In the genomic region with DNA sequence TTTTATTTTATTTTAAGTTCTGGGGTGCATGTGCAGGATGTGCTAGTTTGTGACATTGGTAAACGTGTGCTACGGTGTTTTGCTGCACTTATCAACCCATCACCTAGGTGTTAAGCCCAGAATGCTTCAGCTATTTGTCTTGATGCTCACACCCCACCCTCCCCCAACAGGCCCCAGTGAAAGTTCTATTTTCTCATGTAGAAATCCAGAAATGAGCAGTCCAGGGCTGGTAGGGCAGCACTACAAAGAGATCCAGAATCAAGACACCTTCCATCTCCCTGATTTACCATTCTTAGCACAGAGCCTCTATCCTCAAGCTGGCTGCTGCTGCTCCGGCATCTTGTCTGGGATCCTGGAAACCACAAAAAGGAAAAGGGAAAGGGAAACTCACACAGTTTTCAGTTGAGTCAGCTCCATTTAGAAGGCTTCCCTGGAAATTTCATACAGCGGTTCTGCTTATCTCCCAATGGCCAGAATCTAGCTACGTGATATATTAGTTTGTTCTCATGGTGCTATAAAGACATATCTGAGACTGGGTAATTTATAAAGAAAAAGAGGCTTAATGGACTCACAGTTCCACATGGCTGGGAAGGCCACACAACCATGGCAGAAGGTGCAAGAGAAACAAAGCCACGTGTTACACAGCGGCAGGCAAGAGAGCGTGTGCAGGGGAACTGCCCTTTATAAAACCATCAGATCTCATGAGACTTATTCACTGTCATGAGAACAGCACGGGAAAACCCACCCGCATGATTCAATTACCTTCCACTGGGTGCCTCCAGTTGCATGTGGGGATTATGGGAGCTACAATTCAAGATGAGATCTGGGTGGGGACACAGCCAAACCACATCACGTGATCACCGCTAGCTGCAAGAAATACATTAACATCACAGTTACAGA, we compare ENCODE assay signal across 1 cellular context.
TF ChIP-seq lines count a peak whose summit lies in the region.

No MANE protein-coding gene starts in this region.

TF ChIP-seq in GM12878, 131 proteins besides CTCF, POLR2A, EP300 and RAD21 (continued from another document and continues in another):
- TF ChIP-seq FOXM1 (IDR thresholded peaks at IDR 0.05; ENCODE audit: low read depth, low read length) (peak; percentile 82; the same call in 1 of the 2 replicates), ETV6 (conservative IDR thresholded peaks at IDR 0.05 in 1 of 2, IDR thresholded peaks at IDR 0.05 in 1 of 2; ENCODE audit: borderline replicate concordance in 1 of 2, low read depth in 1 of 2) (no peak), EED (IDR thresholded peaks at IDR 0.05; ENCODE audit: low read depth) (peak; percentile 71), MEF2B (IDR thresholded peaks at IDR 0.05; ENCODE audit: partially characterized antibody, poor library complexity, severe bottlenecking) (peak; percentile 96), IKZF1 (conservative IDR thresholded peaks at IDR 0.05) (peak; percentile 82), PAX8 (IDR thresholded peaks at IDR 0.05) (0 out of 2 replicates have a peak, but pooled peaks have one; percentile 47), TCF3 (IDR thresholded peaks at IDR 0.05; ENCODE audit: borderline replicate concordance, insufficient read depth, low read depth, low read length) (no peak), EGR1 (IDR thresholded peaks at IDR 0.05; ENCODE audit: borderline replicate concordance in 1 of 2, low read depth in 2 of 2, low read length in 2 of 2) (no peak), CEBPB (IDR thresholded peaks at IDR 0.05; ENCODE audit: borderline replicate concordance in 1 of 2, low read depth in 2 of 2, low read length in 2 of 2) (no peak), FOXK2 (IDR thresholded peaks at IDR 0.05) (no peak; the same call in 1 of the 2 replicates), EZH2 (IDR thresholded peaks at IDR 0.05; ENCODE audit: borderline replicate concordance, control insufficient read depth, low read depth, low read length) (no peak), RAD51 (IDR thresholded peaks at IDR 0.05) (peak; percentile 99), MYB (IDR thresholded peaks at IDR 0.05; ENCODE audit: borderline replicate concordance, low read depth, low read length) (no peak), CBX3 (IDR thresholded peaks at IDR 0.05; ENCODE audit: borderline replicate concordance, low read depth) (no peak), IRF4 (IDR thresholded peaks at IDR 0.05; ENCODE audit: low read depth, low read length) (peak; percentile 38; the same call in 1 of the 2 replicates), KAT2A (conservative IDR thresholded peaks at IDR 0.05; ENCODE audit: control insufficient read depth, low read depth, low read length) (no peak), ZNF24 (IDR thresholded peaks at IDR 0.05) (peak; percentile 45; the same call in 1 of the 2 replicates), NR2C1 (IDR thresholded peaks at IDR 0.05) (no peak), RCOR1 (conservative IDR thresholded peaks at IDR 0.05; ENCODE audit: low read depth, low read length) (0 out of 2 replicates have a peak, but pooled peaks have one; percentile 42), IKZF2 (IDR thresholded peaks at IDR 0.05) (peak; percentile 84 to 89), BMI1 (IDR thresholded peaks at IDR 0.05; ENCODE audit: borderline replicate concordance) (no peak), NKRF (conservative IDR thresholded peaks at IDR 0.05) (0 out of 2 replicates have a peak, but pooled peaks have one; percentile 35), YY1 (IDR thresholded peaks at IDR 0.05; ENCODE audit: low read depth, low read length) (peak; percentile 54), BRCA1 (IDR thresholded peaks at IDR 0.05; ENCODE audit: low read depth, low read length) (no peak), SMC3 (IDR thresholded peaks at IDR 0.05; ENCODE audit: borderline replicate concordance, low read length) (no peak; the same call in 1 of the 2 replicates), RBBP5 (conservative IDR thresholded peaks at IDR 0.05) (no peak), E2F8 (IDR thresholded peaks at IDR 0.05; ENCODE audit: low read depth, partially characterized antibody) (no peak), ZBTB40 (IDR thresholded peaks at IDR 0.05; ENCODE audit: borderline replicate concordance) (no peak), RELA (IDR thresholded peaks at IDR 0.05; ENCODE audit: borderline replicate concordance, partially characterized antibody) (peak; percentile 91), WRNIP1 (IDR thresholded peaks at IDR 0.05; ENCODE audit: borderline replicate concordance, low read depth, low read length) (no peak), TCF7 (IDR thresholded peaks at IDR 0.05; ENCODE audit: borderline replicate concordance) (0 out of 2 replicates have a peak, but pooled peaks have one; percentile 24), MLLT1 (IDR thresholded peaks at IDR 0.05) (peak; percentile 76; the same call in 1 of the 2 replicates)
- TF ChIP-seq, protein P1, sequence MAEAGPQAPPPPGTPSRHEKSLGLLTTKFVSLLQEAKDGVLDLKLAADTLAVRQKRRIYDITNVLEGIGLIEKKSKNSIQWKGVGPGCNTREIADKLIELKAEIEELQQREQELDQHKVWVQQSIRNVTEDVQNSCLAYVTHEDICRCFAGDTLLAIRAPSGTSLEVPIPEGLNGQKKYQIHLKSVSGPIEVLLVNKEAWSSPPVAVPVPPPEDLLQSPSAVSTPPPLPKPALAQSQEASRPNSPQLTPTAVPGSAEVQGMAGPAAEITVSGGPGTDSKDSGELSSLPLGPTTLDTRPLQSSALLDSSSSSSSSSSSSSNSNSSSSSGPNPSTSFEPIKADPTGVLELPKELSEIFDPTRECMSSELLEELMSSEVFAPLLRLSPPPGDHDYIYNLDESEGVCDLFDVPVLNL (IDR thresholded peaks at IDR 0.05; ENCODE audit: low read depth, low read length), result no peak
- TF ChIP-seq, protein P2, sequence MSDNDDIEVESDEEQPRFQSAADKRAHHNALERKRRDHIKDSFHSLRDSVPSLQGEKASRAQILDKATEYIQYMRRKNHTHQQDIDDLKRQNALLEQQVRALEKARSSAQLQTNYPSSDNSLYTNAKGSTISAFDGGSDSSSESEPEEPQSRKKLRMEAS (IDR thresholded peaks at IDR 0.05; ENCODE audit: low read depth, low read length), result peak; percentile 67; the same call in 1 of the 2 replicates
- TF ChIP-seq, protein P3, sequence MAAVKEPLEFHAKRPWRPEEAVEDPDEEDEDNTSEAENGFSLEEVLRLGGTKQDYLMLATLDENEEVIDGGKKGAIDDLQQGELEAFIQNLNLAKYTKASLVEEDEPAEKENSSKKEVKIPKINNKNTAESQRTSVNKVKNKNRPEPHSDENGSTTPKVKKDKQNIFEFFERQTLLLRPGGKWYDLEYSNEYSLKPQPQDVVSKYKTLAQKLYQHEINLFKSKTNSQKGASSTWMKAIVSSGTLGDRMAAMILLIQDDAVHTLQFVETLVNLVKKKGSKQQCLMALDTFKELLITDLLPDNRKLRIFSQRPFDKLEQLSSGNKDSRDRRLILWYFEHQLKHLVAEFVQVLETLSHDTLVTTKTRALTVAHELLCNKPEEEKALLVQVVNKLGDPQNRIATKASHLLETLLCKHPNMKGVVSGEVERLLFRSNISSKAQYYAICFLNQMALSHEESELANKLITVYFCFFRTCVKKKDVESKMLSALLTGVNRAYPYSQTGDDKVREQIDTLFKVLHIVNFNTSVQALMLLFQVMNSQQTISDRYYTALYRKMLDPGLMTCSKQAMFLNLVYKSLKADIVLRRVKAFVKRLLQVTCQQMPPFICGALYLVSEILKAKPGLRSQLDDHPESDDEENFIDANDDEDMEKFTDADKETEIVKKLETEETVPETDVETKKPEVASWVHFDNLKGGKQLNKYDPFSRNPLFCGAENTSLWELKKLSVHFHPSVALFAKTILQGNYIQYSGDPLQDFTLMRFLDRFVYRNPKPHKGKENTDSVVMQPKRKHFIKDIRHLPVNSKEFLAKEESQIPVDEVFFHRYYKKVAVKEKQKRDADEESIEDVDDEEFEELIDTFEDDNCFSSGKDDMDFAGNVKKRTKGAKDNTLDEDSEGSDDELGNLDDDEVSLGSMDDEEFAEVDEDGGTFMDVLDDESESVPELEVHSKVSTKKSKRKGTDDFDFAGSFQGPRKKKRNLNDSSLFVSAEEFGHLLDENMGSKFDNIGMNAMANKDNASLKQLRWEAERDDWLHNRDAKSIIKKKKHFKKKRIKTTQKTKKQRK (IDR thresholded peaks at IDR 0.05; ENCODE audit: low read depth, low read length), result no peak
- TF ChIP-seq, protein P4, sequence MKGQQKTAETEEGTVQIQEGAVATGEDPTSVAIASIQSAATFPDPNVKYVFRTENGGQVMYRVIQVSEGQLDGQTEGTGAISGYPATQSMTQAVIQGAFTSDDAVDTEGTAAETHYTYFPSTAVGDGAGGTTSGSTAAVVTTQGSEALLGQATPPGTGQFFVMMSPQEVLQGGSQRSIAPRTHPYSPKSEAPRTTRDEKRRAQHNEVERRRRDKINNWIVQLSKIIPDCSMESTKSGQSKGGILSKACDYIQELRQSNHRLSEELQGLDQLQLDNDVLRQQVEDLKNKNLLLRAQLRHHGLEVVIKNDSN (IDR thresholded peaks at IDR 0.05; ENCODE audit: borderline replicate concordance, extremely low read length, insufficient read depth, low read depth, low read length), result peak; percentile 67
- TF ChIP-seq, protein P5, sequence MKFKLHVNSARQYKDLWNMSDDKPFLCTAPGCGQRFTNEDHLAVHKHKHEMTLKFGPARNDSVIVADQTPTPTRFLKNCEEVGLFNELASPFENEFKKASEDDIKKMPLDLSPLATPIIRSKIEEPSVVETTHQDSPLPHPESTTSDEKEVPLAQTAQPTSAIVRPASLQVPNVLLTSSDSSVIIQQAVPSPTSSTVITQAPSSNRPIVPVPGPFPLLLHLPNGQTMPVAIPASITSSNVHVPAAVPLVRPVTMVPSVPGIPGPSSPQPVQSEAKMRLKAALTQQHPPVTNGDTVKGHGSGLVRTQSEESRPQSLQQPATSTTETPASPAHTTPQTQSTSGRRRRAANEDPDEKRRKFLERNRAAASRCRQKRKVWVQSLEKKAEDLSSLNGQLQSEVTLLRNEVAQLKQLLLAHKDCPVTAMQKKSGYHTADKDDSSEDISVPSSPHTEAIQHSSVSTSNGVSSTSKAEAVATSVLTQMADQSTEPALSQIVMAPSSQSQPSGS (IDR thresholded peaks at IDR 0.05; ENCODE audit: low read length), result peak; percentile 85
